In genomic region chr2:73203055-73203681, GRCh38 we compare ENCODE assay signal across 10 cellular contexts. TPM values are rescaled to one million over a fixed set of nuclear protein-coding genes. Genes with fewer than 3 reads are reported as not detected.
DNase-seq lines count a peak whose midpoint lies in the region; ATAC-seq and TF ChIP-seq lines count a peak whose summit lies in the region.
"Had no signal": no experiment of that assay in that cellular context is flagged by ENCODE, and none has a peak within 500 bp of the region (broad histone marks: within the 10 kb centered on the region; RNA-seq: fewer than 3 reads in every experiment).

No MANE protein-coding gene starts in this region.

- in situ Hi-C loops in transverse colon (cut with MboI; ENCODE audit: low pct_ligation_motif_present in 1 of 4, low pct_unique_long_range_greater_than_20kb in 1 of 4, low sequenced_read_pairs in 3 of 4) = no loop called here

- H3K36me3 ChIP-seq in testis (ENCODE audit: low read depth, missing control alignments) = no peaks in the 10 kb centered on the region
- no peaks in the 10 kb centered on the region for H3K36me3 ChIP-seq in transverse colon

- WGBS in testis, 2 donors = 3 to 13% methylated on average over 3 to 40 of the region's 44 CpGs
- 29% methylated on average over 18 of the region's 44 CpGs; no CpG with 5 or more reads in 1 of the 2 donors for WGBS in transverse colon (ENCODE audit: low coverage in 1 of 2), 2 donors

- H3K27ac Mint-ChIP-seq in activated naive CD4-positive, alpha-beta T cell treated with anti-CD3 and anti-CD28 coated beads for 36 hours = no peak overlapping the region
- H3K27ac Mint-ChIP-seq: CD4-positive, CD25-positive, alpha-beta regulatory T cell had no signal

- H3K4me1 ChIP-seq in testis = peaks cover 7% of the 10 kb centered on the region
- peaks cover 0 to 20% (median 13%) of the 10 kb centered on the region in 4 donors for H3K4me1 ChIP-seq in transverse colon

- no peak for TF ChIP-seq POLR2A in testis (IDR thresholded peaks at IDR 0.05)
- no peak for TF ChIP-seq POLR2A in transverse colon (IDR thresholded peaks at IDR 0.05)

- peaks cover 46% of the 10 kb centered on the region for H3K27me3 Mint-ChIP-seq in activated naive CD4-positive, alpha-beta T cell treated with anti-CD3 and anti-CD28 coated beads for 36 hours (ENCODE audit: low read depth)

- no peaks in the 10 kb centered on the region for H3K9me3 ChIP-seq in testis
- H3K9me3 ChIP-seq in transverse colon = no peaks in the 10 kb centered on the region

- DNase-seq in activated naive CD4-positive, alpha-beta T cell treated with anti-CD3 and anti-CD28 coated beads for 36 hours = no peak
- no peak for DNase-seq in activated naive CD4-positive, alpha-beta T cell treated with anti-CD3 and anti-CD28 coated beads, Interleukin-2, amount 50 U/mL, for 16 hours
- DNase-seq in astrocyte of the hippocampus (ENCODE audit: low read depth, low spot score) = peak; percentile 22
- no peak for DNase-seq in left colon
- no peak for DNase-seq in testis
- no peak for DNase-seq in transverse colon
- DNase-seq in middle frontal gyrus (ENCODE audit: extremely low spot score, low spot score) = no peak
- DNase-seq: kidney had no signal

- TF ChIP-seq CTCF in testis (IDR thresholded peaks at IDR 0.05) = no peak
- TF ChIP-seq CTCF in transverse colon (IDR thresholded peaks at IDR 0.05) = no peak

- peaks cover 5% of the 10 kb centered on the region for H3K4me1 Mint-ChIP-seq in activated naive CD4-positive, alpha-beta T cell treated with anti-CD3 and anti-CD28 coated beads for 36 hours (ENCODE audit: low read depth)

- H3K9me3 Mint-ChIP-seq in activated naive CD4-positive, alpha-beta T cell treated with anti-CD3 and anti-CD28 coated beads for 36 hours = no peaks in the 10 kb centered on the region

- ATAC-seq in left colon (peak; percentile 51), HG02623 (IDR thresholded peaks at IDR 0.05; ENCODE audit: unreplicated experiment) (no peak)

- H3K36me3 Mint-ChIP-seq in activated naive CD4-positive, alpha-beta T cell treated with anti-CD3 and anti-CD28 coated beads for 36 hours (ENCODE audit: low read depth) = no peaks in the 10 kb centered on the region
- H3K36me3 Mint-ChIP-seq: CD4-positive, CD25-positive, alpha-beta regulatory T cell had no signal

- intact Hi-C loops in activated naive CD4-positive, alpha-beta T cell treated with anti-CD3 and anti-CD28 coated beads for 36 hours (cut with micrococcal nuclease) = no loop called here
- intact Hi-C loops in left colon (cut with DNase I, micrococcal nuclease) = no loop called here
- intact Hi-C loops in testis (cut with DNase I; ENCODE audit: low total_unique reads) = no loop called here
- intact Hi-C loops in transverse colon (cut with DNase I; ENCODE audit: low total_unique reads) = no loop called here

- no peak for TF ChIP-seq EP300 in transverse colon (IDR thresholded peaks at IDR 0.05; ENCODE audit: low read depth)

- H3K4me3 ChIP-seq in testis = peak overlapping the region; percentile 9 to 34
- H3K4me3 ChIP-seq in transverse colon = peak overlapping the region in 2 of 4 donors; percentile 12 to 39

- H3K27me3 ChIP-seq in testis (no peaks in the 10 kb centered on the region), transverse colon (peaks cover 80% of the 10 kb centered on the region)

- H3K27ac ChIP-seq in testis (no peak overlapping the region), transverse colon (no peak overlapping the region)

- CTCF ChIA-PET in activated naive CD4-positive, alpha-beta T cell treated with anti-CD3 and anti-CD28 coated beads for 36 hours (lab: Charles Lee) = interaction anchor here (1.2 to 1.6 kb wide), 2 partner anchors 9 to 26 kb away, joined by 5 to 7 read pairs; no protein-coding TSS in a partner anchor

- peak overlapping the region; percentile 53 for H3K4me3 Mint-ChIP-seq in activated naive CD4-positive, alpha-beta T cell treated with anti-CD3 and anti-CD28 coated beads for 36 hours

RNA-seq across cellular contexts. Expression of gene NOTO, which starts 0.8 kb away (rescaled TPM):
- total RNA-seq in activated naive CD4-positive, alpha-beta T cell treated with anti-CD3 and anti-CD28 coated beads for 36 hours = not detected
- total RNA-seq in left colon = under 1 TPM in 1 of 2 donors, not detected in 1; 0.08 TPM
- under 1 TPM; 0.37 to 0.63 TPM for total RNA-seq in testis
- polyA plus RNA-seq in testis (ENCODE audit: insufficient read depth, low read depth, low replicate concordance) = not detected
- not detected for total RNA-seq in transverse colon
- total RNA-seq: CD4-positive, CD25-positive, alpha-beta regulatory T cell; kidney had no signal
- polyA plus RNA-seq: CD4-positive, CD25-positive, alpha-beta regulatory T cell had no signal

RNA-seq across cellular contexts. Expression of gene SMYD5, which starts 10.9 kb away (rescaled TPM):
- 10 to 100 TPM; 37.4 to 39.0 TPM for total RNA-seq in activated naive CD4-positive, alpha-beta T cell treated with anti-CD3 and anti-CD28 coated beads for 36 hours
- total RNA-seq in left colon (10 to 100 TPM in 1 of 2 donors, 1 to 10 TPM in 1; 9.2 to 14.4 TPM), testis (10 to 100 TPM; 53.0 to 58.2 TPM), transverse colon (10 to 100 TPM in 3 of 4 donors, 1 to 10 TPM in 1; 6.4 to 16.1 (median 13.4) TPM)
- polyA plus RNA-seq in testis (ENCODE audit: insufficient read depth, low read depth, low replicate concordance) = 36.4 TPM

RNA-seq across cellular contexts. Expression of gene PRADC1, which starts 29.9 kb away (rescaled TPM):
- total RNA-seq in activated naive CD4-positive, alpha-beta T cell treated with anti-CD3 and anti-CD28 coated beads for 36 hours = 10 to 100 TPM; 10.1 to 10.2 TPM
- total RNA-seq in left colon = 10 to 100 TPM; 40.2 to 51.9 TPM
- 10 to 100 TPM; 21.3 to 29.2 TPM for total RNA-seq in testis
- polyA plus RNA-seq in testis (ENCODE audit: insufficient read depth, low read depth, low replicate concordance) = 47.1 TPM
- total RNA-seq in transverse colon = 10 to 100 TPM; 44.3 to 77.1 (median 61.8) TPM

RNA-seq across cellular contexts. Expression of gene CCT7, which starts 30.9 kb away (rescaled TPM):
- 100 to 1,000 TPM; 654 to 705 TPM for total RNA-seq in activated naive CD4-positive, alpha-beta T cell treated with anti-CD3 and anti-CD28 coated beads for 36 hours
- 100 to 1,000 TPM; 120 to 140 TPM for total RNA-seq in left colon
- total RNA-seq in testis = 100 to 1,000 TPM; 237 to 262 TPM
- polyA plus RNA-seq in testis (ENCODE audit: insufficient read depth, low read depth, low replicate concordance) = 459 TPM
- total RNA-seq in transverse colon = 100 to 1,000 TPM in 3 of 4 donors, 10 to 100 TPM in 1; 87.9 to 171 (median 116) TPM
